ENCODE assay signal across 2 cellular contexts in genomic region chr15:63463030-63463429, GRCh38.
TF ChIP-seq lines count a peak whose summit lies in the region.

No MANE protein-coding gene starts in this region.

TF ChIP-seq in A549, 52 proteins besides CTCF, POLR2A, EP300 and RAD21 (continued from another document):
- TF ChIP-seq CBX8 (IDR thresholded peaks at IDR 0.05) (no peak), HOXB13 (CRISPR knock-in tag; IDR thresholded peaks at IDR 0.05; ENCODE audit: low read depth) (no peak), HEYL (CRISPR knock-in tag; IDR thresholded peaks at IDR 0.05) (no peak), GATA3 (IDR thresholded peaks at IDR 0.05; ENCODE audit: borderline replicate concordance) (no peak), HMGXB4 (CRISPR knock-in tag; IDR thresholded peaks at IDR 0.05; ENCODE audit: borderline replicate concordance) (no peak), JUN (IDR thresholded peaks at IDR 0.05) (no peak), CHD2 (IDR thresholded peaks at IDR 0.05; ENCODE audit: low read length, partially characterized antibody) (no peak), ELK1 (IDR thresholded peaks at IDR 0.05; ENCODE audit: low read depth, low read length) (no peak), POLR2AphosphoS2 (conservative IDR thresholded peaks at IDR 0.05; ENCODE audit: low read length) (no peak), FOSL2 (IDR thresholded peaks at IDR 0.05) (no peak), FOSL2 (CRISPR knock-in tag; IDR thresholded peaks at IDR 0.05) (no peak), MYC (IDR thresholded peaks at IDR 0.05; ENCODE audit: borderline replicate concordance, low read length) (no peak), KDM1A (IDR thresholded peaks at IDR 0.05; ENCODE audit: low read depth) (no peak)
- TF ChIP-seq, protein P1, sequence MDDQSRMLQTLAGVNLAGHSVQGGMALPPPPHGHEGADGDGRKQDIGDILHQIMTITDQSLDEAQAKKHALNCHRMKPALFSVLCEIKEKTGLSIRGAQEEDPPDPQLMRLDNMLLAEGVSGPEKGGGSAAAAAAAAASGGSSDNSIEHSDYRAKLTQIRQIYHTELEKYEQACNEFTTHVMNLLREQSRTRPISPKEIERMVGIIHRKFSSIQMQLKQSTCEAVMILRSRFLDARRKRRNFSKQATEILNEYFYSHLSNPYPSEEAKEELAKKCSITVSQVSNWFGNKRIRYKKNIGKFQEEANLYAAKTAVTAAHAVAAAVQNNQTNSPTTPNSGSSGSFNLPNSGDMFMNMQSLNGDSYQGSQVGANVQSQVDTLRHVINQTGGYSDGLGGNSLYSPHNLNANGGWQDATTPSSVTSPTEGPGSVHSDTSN (IDR thresholded peaks at IDR 0.05), result no peak
- TF ChIP-seq, protein P2, sequence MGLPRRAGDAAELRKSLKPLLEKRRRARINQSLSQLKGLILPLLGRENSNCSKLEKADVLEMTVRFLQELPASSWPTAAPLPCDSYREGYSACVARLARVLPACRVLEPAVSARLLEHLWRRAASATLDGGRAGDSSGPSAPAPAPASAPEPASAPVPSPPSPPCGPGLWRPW (IDR thresholded peaks at IDR 0.05), result no peak

TF ChIP-seq in IMR-90, 13 proteins besides CTCF, POLR2A, EP300 and RAD21 (continued from another document):
- TF ChIP-seq, protein P3, sequence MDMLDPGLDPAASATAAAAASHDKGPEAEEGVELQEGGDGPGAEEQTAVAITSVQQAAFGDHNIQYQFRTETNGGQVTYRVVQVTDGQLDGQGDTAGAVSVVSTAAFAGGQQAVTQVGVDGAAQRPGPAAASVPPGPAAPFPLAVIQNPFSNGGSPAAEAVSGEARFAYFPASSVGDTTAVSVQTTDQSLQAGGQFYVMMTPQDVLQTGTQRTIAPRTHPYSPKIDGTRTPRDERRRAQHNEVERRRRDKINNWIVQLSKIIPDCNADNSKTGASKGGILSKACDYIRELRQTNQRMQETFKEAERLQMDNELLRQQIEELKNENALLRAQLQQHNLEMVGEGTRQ (IDR thresholded peaks at IDR 0.05; ENCODE audit: low read depth, low read length), result no peak
- TF ChIP-seq CEBPB (IDR thresholded peaks at IDR 0.05; ENCODE audit: low read depth, low read length) (no peak), MXI1 (IDR thresholded peaks at IDR 0.05; ENCODE audit: borderline replicate concordance, low read depth, low read length) (no peak), ELK1 (IDR thresholded peaks at IDR 0.05; ENCODE audit: borderline replicate concordance, low read depth, low read length) (no peak), NFE2L2 (IDR thresholded peaks at IDR 0.05; ENCODE audit: low read depth, low read length) (no peak), FOS (IDR thresholded peaks at IDR 0.05; ENCODE audit: low read depth, low read length) (no peak), RFX5 (IDR thresholded peaks at IDR 0.05; ENCODE audit: low read depth, low read length) (no peak), SMC3 (IDR thresholded peaks at IDR 0.05; ENCODE audit: low read depth, low read length) (no peak), RCOR1 (IDR thresholded peaks at IDR 0.05; ENCODE audit: insufficient replicate concordance, low read length) (no peak)
